ENCODE assay signal across 11 cellular contexts in the genomic region with DNA sequence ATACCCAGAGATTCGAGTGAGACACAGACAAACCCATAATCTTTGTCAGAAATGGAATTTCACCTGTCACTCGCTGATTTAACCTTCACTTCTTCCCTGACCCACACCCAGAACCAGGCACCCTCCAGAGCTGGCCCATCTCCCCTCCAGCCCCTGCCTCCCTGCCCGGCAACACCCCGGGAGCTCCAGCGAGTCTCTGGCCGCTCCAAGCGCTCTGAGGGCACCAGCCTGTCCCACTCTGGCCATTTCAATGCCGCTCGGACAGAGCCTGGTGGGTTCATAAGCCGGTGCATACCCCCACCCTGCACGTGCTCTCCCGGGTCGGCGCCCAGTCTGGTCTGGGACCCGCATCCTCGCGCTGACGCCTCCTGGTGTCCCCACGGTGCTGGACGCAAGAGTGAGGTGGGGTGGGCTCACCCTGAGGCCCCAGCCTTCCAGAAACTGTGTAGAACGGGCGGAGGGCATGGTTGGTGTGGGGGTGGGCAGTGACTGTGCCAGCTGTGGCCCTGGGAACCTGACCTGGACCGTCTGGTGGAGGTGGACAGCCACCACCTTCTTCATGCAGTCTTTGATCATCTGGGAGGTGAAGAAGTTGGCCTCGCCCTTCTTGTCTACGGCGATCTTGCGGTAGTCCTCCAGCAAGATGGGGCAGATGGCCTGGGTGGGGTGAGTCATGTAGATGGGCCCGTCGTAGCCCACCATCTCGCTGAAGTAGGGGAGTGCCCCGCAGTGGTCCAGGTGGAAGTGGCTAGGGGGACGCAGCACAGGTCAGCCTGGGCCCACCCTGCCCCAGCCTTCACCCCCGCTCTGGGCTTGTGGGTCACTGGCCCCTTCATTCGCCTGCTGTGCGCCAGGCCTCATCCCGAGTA. TPM values are rescaled to one million over a fixed set of nuclear protein-coding genes. Genes with fewer than 3 reads are reported as not detected.
A peak's percentile ranks its signal among the peaks of the same experiment; 100 is the strongest.
DNase-seq lines count a peak whose midpoint lies in the region; ATAC-seq and TF ChIP-seq lines count a peak whose summit lies in the region.
"Had no signal": no experiment of that assay in that cellular context is flagged by ENCODE, and none has a peak within 500 bp of the region (broad histone marks: within the 10 kb centered on the region; RNA-seq: fewer than 3 reads in every experiment).

No MANE protein-coding gene starts in this region.

- H3K9me3 ChIP-seq in neuronal stem cell (replicated peaks in 1 of 2; ENCODE audit: control insufficient read depth in 2 of 2, insufficient read depth in 1 of 2, low read depth in 1 of 2, low read length in 2 of 2), result no peaks in the 10 kb centered on the region

- H3K4me3 ChIP-seq in coronary artery (no peak overlapping the region), neuronal stem cell (ENCODE audit: low read length in 2 of 2) (no peak overlapping the region)

- no CpG with 5 or more reads among the region's 36 CpGs for WGBS in neuronal stem cell (ENCODE audit: extremely low coverage in 2 of 2, insufficient read length in 2 of 2, insufficient replicate concordance in 1 of 2), 2 donors

- peak; percentile 3 for ATAC-seq in left ventricle myocardium superior
- no peak for ATAC-seq in Right ventricle myocardium superior (ENCODE audit: poor library complexity)
- ATAC-seq in GM21526 (IDR thresholded peaks at IDR 0.05; ENCODE audit: low FRiP score, unreplicated experiment), result no peak
- ATAC-seq: activated CD4-positive, CD25-positive, alpha-beta regulatory T cell treated with anti-CD3 and anti-CD28 coated beads, Interleukin-2, amount 50 U/mL, for 24 hours had no signal

- no peak overlapping the region for H3K4me2 ChIP-seq in neuronal stem cell (ENCODE audit: insufficient read depth, low read length, poor library complexity, severe bottlenecking)

- no peak overlapping the region for H3K23ac ChIP-seq in neuronal stem cell (ENCODE audit: low read depth, low read length, poor library complexity)

- H3K79me1 ChIP-seq in neuronal stem cell (ENCODE audit: low read depth, low read length), result peaks cover 50% of the 10 kb centered on the region

- peak overlapping the region; percentile 88 for H2AK5ac ChIP-seq in neuronal stem cell (ENCODE audit: low read depth, low read length)

- no peak overlapping the region for H3K14ac ChIP-seq in neuronal stem cell (ENCODE audit: low read length)

- intact Hi-C loops in left ventricle myocardium superior (cut with micrococcal nuclease), result no loop called here
- intact Hi-C loops in Right ventricle myocardium superior (cut with DNase I), result no loop called here

- H2BK15ac ChIP-seq in neuronal stem cell (ENCODE audit: low read length), result no peak overlapping the region

- peak overlapping the region; percentile 41 for H2BK120ac ChIP-seq in neuronal stem cell (ENCODE audit: low read depth, low read length)

- no peak overlapping the region for H4K91ac ChIP-seq in neuronal stem cell (ENCODE audit: low read depth, low read length, poor library complexity)

- H2AFZ ChIP-seq in neuronal stem cell (ENCODE audit: low read length), result no peak overlapping the region

- peaks cover 34 to 84% of the 10 kb centered on the region in 2 donors for H3K36me3 ChIP-seq in neuronal stem cell (replicated peaks in 1 of 2; ENCODE audit: control insufficient read depth in 2 of 2, insufficient read depth in 2 of 2, low read length in 2 of 2)

- H3K18ac ChIP-seq in neuronal stem cell (ENCODE audit: low read length), result no peak overlapping the region

- H2BK12ac ChIP-seq in neuronal stem cell (ENCODE audit: low read length), result no peak overlapping the region

- no peak overlapping the region for H2BK5ac ChIP-seq in neuronal stem cell (ENCODE audit: low read length)

- H3K4me1 ChIP-seq in neuronal stem cell (ENCODE audit: control insufficient read depth in 2 of 2, insufficient read depth in 1 of 2, low read depth in 1 of 2, low read length in 2 of 2), result peaks cover 9 to 10% of the 10 kb centered on the region in 2 donors

- DNase-seq in left ventricle myocardium superior (no peak), Right ventricle myocardium superior (no peak), coronary artery (ENCODE audit: low spot score) (no peak), neuronal stem cell (ENCODE audit: low spot score) (no peak), NCI-H82 treated with DMSO at 0.1 percent for 48 hours (lab: John Stamatoyannopoulos, UW; ENCODE audit: unreplicated experiment) (no peak), DMS 273 treated with DMSO at 0.1 percent for 48 hours (lab: John Stamatoyannopoulos, UW) (no peak)
- DNase-seq in activated effector memory CD4-positive, alpha-beta T cell treated with anti-CD3 and anti-CD28 coated beads, Interleukin-2, amount 50 U/mL, for 16 hours, result no peak
- DNase-seq: central memory CD4-positive, alpha-beta T cell; naive B cell had no signal

- TF ChIP-seq CTCF in coronary artery (IDR thresholded peaks at IDR 0.05), result no peak

- H3K9ac ChIP-seq in neuronal stem cell (ENCODE audit: low read depth, low read length, poor library complexity), result peak overlapping the region; percentile 44

- peak overlapping the region; percentile 15 to 70 for H3K27ac ChIP-seq in coronary artery
- H3K27ac ChIP-seq in neuronal stem cell (replicated peaks; ENCODE audit: low read length), result no peak overlapping the region

- H3K27me3 ChIP-seq in neuronal stem cell (ENCODE audit: control insufficient read depth in 3 of 3, insufficient read depth in 3 of 3, low read depth in 1 of 3, low read length in 3 of 3), result no peaks in the 10 kb centered on the region

- no peak overlapping the region for H4K8ac ChIP-seq in neuronal stem cell (ENCODE audit: low read depth, low read length)

- no peak overlapping the region for H3K4ac ChIP-seq in neuronal stem cell (ENCODE audit: low read length)

RNA-seq across cellular contexts. Expression of a gene that starts 5.4 kb away (rescaled TPM):
- total RNA-seq in left ventricle myocardium superior, result 77.2 TPM
- total RNA-seq in Right ventricle myocardium superior, result 70.9 TPM
- 73.8 TPM for polyA plus RNA-seq in neuronal stem cell (2013, experiment 1 of 2)
- 72.0 TPM for polyA plus RNA-seq in neuronal stem cell (2013, experiment 2 of 2)

RNA-seq across cellular contexts. Expression of a gene that starts 5.6 kb away (rescaled TPM):
- total RNA-seq in left ventricle myocardium superior (112 TPM), Right ventricle myocardium superior (113 TPM)
- polyA plus RNA-seq in neuronal stem cell (2013, experiment 1 of 2), result 9.4 TPM
- polyA plus RNA-seq in neuronal stem cell (2013, experiment 2 of 2), result 9.2 TPM

RNA-seq across cellular contexts. Expression of a gene that starts 10.6 kb away (rescaled TPM):
- total RNA-seq in left ventricle myocardium superior, result 11.1 TPM
- 10.6 TPM for total RNA-seq in Right ventricle myocardium superior
- 15.2 TPM for polyA plus RNA-seq in neuronal stem cell (2013, experiment 1 of 2)
- polyA plus RNA-seq in neuronal stem cell (2013, experiment 2 of 2), result 15.0 TPM

RNA-seq across cellular contexts. Expression of a gene that starts 11.3 kb away (rescaled TPM):
- total RNA-seq in left ventricle myocardium superior (60.4 TPM), Right ventricle myocardium superior (56.3 TPM)
- polyA plus RNA-seq in neuronal stem cell (2013, experiment 1 of 2), result 19.8 TPM
- 18.5 TPM for polyA plus RNA-seq in neuronal stem cell (2013, experiment 2 of 2)

RNA-seq across cellular contexts. Expression of a gene that starts 12.1 kb away (rescaled TPM):
- 0.57 TPM for total RNA-seq in left ventricle myocardium superior
- 0.40 TPM for total RNA-seq in Right ventricle myocardium superior
- 0.14 TPM for polyA plus RNA-seq in neuronal stem cell (2013, experiment 1 of 2)
- polyA plus RNA-seq in neuronal stem cell (2013, experiment 2 of 2), result 0.12 TPM
